In genomic region chr12:108622425-108622824, GRCh38 we compare ENCODE assay signal across 1 cellular context.
A peak's percentile ranks its signal among the peaks of the same experiment; 100 is the strongest.
TF ChIP-seq lines count a peak whose summit lies in the region.

No MANE protein-coding gene starts in this region.

TF ChIP-seq in K562, 482 proteins besides CTCF, POLR2A, EP300 and RAD21 (continued from another document):
- TF ChIP-seq ZBTB40 (IDR thresholded peaks at IDR 0.05) = peak; percentile 73
- no peak for TF ChIP-seq ZBTB40 (CRISPR knock-in tag; IDR thresholded peaks at IDR 0.05)
- 0 out of 2 replicates have a peak, but pooled peaks have one; percentile 37 for TF ChIP-seq ETV1 (tag; conservative IDR thresholded peaks at IDR 0.05; ENCODE audit: low read depth)
- TF ChIP-seq SP1 (CRISPR knock-in tag; IDR thresholded peaks at IDR 0.05) = no peak
- no peak for TF ChIP-seq ZNF431 (CRISPR knock-in tag; IDR thresholded peaks at IDR 0.05)
- TF ChIP-seq ZNF407 (IDR thresholded peaks at IDR 0.05; ENCODE audit: low read depth) = no peak
- TF ChIP-seq SPI1 (IDR thresholded peaks at IDR 0.05; ENCODE audit: borderline replicate concordance, low read depth, low read length) = peak; percentile 94
- no peak for TF ChIP-seq ZNF551 (CRISPR knock-in tag; IDR thresholded peaks at IDR 0.05)
- TF ChIP-seq ZBTB11 (CRISPR knock-in tag; IDR thresholded peaks at IDR 0.05) = peak in 1 of 3 experiments; percentile 73; a peak in 2 of 6 replicates
- no peak for TF ChIP-seq CTCFL (IDR thresholded peaks at IDR 0.05; ENCODE audit: borderline replicate concordance, insufficient read depth, low read depth, low read length, poor library complexity, severe bottlenecking)
- TF ChIP-seq PBX2 (CRISPR knock-in tag; IDR thresholded peaks at IDR 0.05; ENCODE audit: low read depth) = no peak
- 0 out of 2 replicates have a peak, but pooled peaks have one; percentile 9 for TF ChIP-seq PBX2 (tag; conservative IDR thresholded peaks at IDR 0.05; ENCODE audit: low read depth)
